ENCODE assay signal across 22 cellular contexts in genomic region chr4:7422098-7422897, GRCh38. TPM values are rescaled to one million over a fixed set of nuclear protein-coding genes. Genes with fewer than 3 reads are reported as not detected.
DNase-seq lines count a peak whose midpoint lies in the region; ATAC-seq and TF ChIP-seq lines count a peak whose summit lies in the region.
"Had no signal": no experiment of that assay in that cellular context is flagged by ENCODE, and none has a peak within 500 bp of the region (broad histone marks: within the 10 kb centered on the region; RNA-seq: fewer than 3 reads in every experiment).

No MANE protein-coding gene starts in this region.

- peaks cover 0 to 14% of the 10 kb centered on the region in 2 donors for H3K27me3 Mint-ChIP-seq in natural killer cell treated with Interleukin-12 subunit alpha and Interleukin-12 subunit beta and Interleukin-15 and Interleukin-18, amount 100 ng/mL, for 72 hours
- peaks cover 22 to 32% of the 10 kb centered on the region in 2 donors for H3K27me3 Mint-ChIP-seq in natural killer cell (ENCODE audit: low read depth in 2 of 2)
- H3K27me3 Mint-ChIP-seq in osteocyte (ENCODE audit: unreplicated experiment): peaks cover 2% of the 10 kb centered on the region
- H3K27me3 Mint-ChIP-seq: naive thymus-derived CD4-positive, alpha-beta T cell had no signal

- H3K4me3 Mint-ChIP-seq in natural killer cell treated with Interleukin-12 subunit alpha and Interleukin-12 subunit beta and Interleukin-15 and Interleukin-18, amount 100 ng/mL, for 72 hours: no peak overlapping the region
- no peak overlapping the region for H3K4me3 Mint-ChIP-seq in natural killer cell
- no peak overlapping the region for H3K4me3 Mint-ChIP-seq in osteocyte (ENCODE audit: unreplicated experiment)
- H3K4me3 Mint-ChIP-seq: naive thymus-derived CD4-positive, alpha-beta T cell had no signal

- H3K27ac Mint-ChIP-seq in natural killer cell treated with Interleukin-12 subunit alpha and Interleukin-12 subunit beta and Interleukin-15 and Interleukin-18, amount 100 ng/mL, for 72 hours: no peak overlapping the region
- H3K27ac Mint-ChIP-seq in natural killer cell (no peak overlapping the region), osteocyte (ENCODE audit: unreplicated experiment) (no peak overlapping the region)
- H3K27ac Mint-ChIP-seq: activated T-helper 2 cell treated with anti-CD3 and anti-CD28 coated beads, Interferon-gamma antibody, Interleukin-2, Interleukin-4, amounts not matched to agents 10 μg/mL and 5 μg/mL and 100 μg/mL, durations not matched to agents 14 hours and 24 hours and 36 hours; naive thymus-derived CD4-positive, alpha-beta T cell had no signal

- TF ChIP-seq CTCF in natural killer cell (IDR thresholded peaks at IDR 0.05) (no peak), osteocyte (IDR thresholded peaks at IDR 0.05) (no peak)

- no peak for ATAC-seq in natural killer cell treated with Interleukin-12 subunit alpha and Interleukin-12 subunit beta and Interleukin-15 and Interleukin-18, amount 100 ng/mL, for 72 hours
- ATAC-seq in natural killer cell (no peak), GM18502 (IDR thresholded peaks at IDR 0.05; ENCODE audit: poor library complexity, unreplicated experiment) (no peak)
- ATAC-seq: naive thymus-derived CD4-positive, alpha-beta T cell had no signal

- intact Hi-C loops in natural killer cell (cut with micrococcal nuclease): no loop called here

- no peaks in the 10 kb centered on the region for H3K4me1 Mint-ChIP-seq in natural killer cell treated with Interleukin-12 subunit alpha and Interleukin-12 subunit beta and Interleukin-15 and Interleukin-18, amount 100 ng/mL, for 72 hours (ENCODE audit: low read depth in 2 of 2)
- no peaks in the 10 kb centered on the region for H3K4me1 Mint-ChIP-seq in natural killer cell
- no peaks in the 10 kb centered on the region for H3K4me1 Mint-ChIP-seq in osteocyte (ENCODE audit: unreplicated experiment)
- H3K4me1 Mint-ChIP-seq: naive thymus-derived CD4-positive, alpha-beta T cell had no signal

- peak; percentile 15 for DNase-seq in activated CD4-positive, CD25-positive, alpha-beta regulatory T cell treated with anti-CD3 and anti-CD28 coated beads, Interleukin-2, amount 50 U/mL, for 72 hours
- DNase-seq in activated CD4-positive, CD25-positive, alpha-beta regulatory T cell (lab: John Stamatoyannopoulos, UW): no peak
- peak; percentile 57 for DNase-seq in natural killer cell treated with Interleukin-12 subunit alpha and Interleukin-12 subunit beta and Interleukin-15 and Interleukin-18, amount 100 ng/mL, for 72 hours (ENCODE audit: low spot score)
- DNase-seq in natural killer cell (no peak), osteocyte (ENCODE audit: extremely low spot score, unreplicated experiment) (peak; percentile 83), NCI-H446 (lab: John Stamatoyannopoulos, UW) (no peak), DMS 273 treated with DMSO at 0.1 percent for 48 hours (lab: John Stamatoyannopoulos, UW) (no peak)
- DNase-seq: 8988T; activated CD4-positive, alpha-beta T cell treated with anti-CD3 and anti-CD28 coated beads for 4 hours; KBM-7; kidney glomerular epithelial cell; MM.1S; NCI-H1436; NCI-H526; T1000 had no signal

- H3K9me3 Mint-ChIP-seq in natural killer cell treated with Interleukin-12 subunit alpha and Interleukin-12 subunit beta and Interleukin-15 and Interleukin-18, amount 100 ng/mL, for 72 hours: no peaks in the 10 kb centered on the region
- H3K9me3 Mint-ChIP-seq in natural killer cell (no peaks in the 10 kb centered on the region), osteocyte (ENCODE audit: unreplicated experiment) (no peaks in the 10 kb centered on the region)
- H3K9me3 Mint-ChIP-seq: activated T-helper 2 cell treated with anti-CD3 and anti-CD28 coated beads, Interferon-gamma antibody, Interleukin-2, Interleukin-4, amounts not matched to agents 10 μg/mL and 5 μg/mL and 100 μg/mL, durations not matched to agents 14 hours and 24 hours and 36 hours had no signal

- no peaks in the 10 kb centered on the region for H3K36me3 Mint-ChIP-seq in natural killer cell treated with Interleukin-12 subunit alpha and Interleukin-12 subunit beta and Interleukin-15 and Interleukin-18, amount 100 ng/mL, for 72 hours
- H3K36me3 Mint-ChIP-seq in natural killer cell (no peaks in the 10 kb centered on the region), osteocyte (ENCODE audit: unreplicated experiment) (no peaks in the 10 kb centered on the region)
- H3K36me3 Mint-ChIP-seq: naive thymus-derived CD4-positive, alpha-beta T cell had no signal

RNA-seq across cellular contexts. Expression of gene PSAPL1, which starts 12.4 kb away (rescaled TPM):
- not detected for total RNA-seq in natural killer cell treated with Interleukin-12 subunit alpha and Interleukin-12 subunit beta and Interleukin-15 and Interleukin-18, amount 100 ng/mL, for 72 hours
- total RNA-seq in natural killer cell (not detected), osteocyte (not detected in 2 replicates)
- total RNA-seq: activated T-helper 2 cell treated with anti-CD3 and anti-CD28 coated beads, Interferon-gamma antibody, Interleukin-2, Interleukin-4, amounts not matched to agents 10 μg/mL and 5 μg/mL and 100 μg/mL, durations not matched to agents 14 hours and 24 hours and 36 hours; Daoy; glomerular endothelial cell; HT-29; naive thymus-derived CD4-positive, alpha-beta T cell; RPMI7951 had no signal

Comparison
In these comparisons a context has a peak if more than half of its experiments do, and no peak if none do; other contexts are left out.
1. DNase-seq: peak in activated CD4-positive, CD25-positive, alpha-beta regulatory T cell treated with anti-CD3 and anti-CD28 coated beads, Interleukin-2, amount 50 U/mL, for 72 hours (single experiment), natural killer cell treated with Interleukin-12 subunit alpha and Interleukin-12 subunit beta and Interleukin-15 and Interleukin-18, amount 100 ng/mL, for 72 hours (single experiment) and osteocyte (single experiment); none in activated CD4-positive, CD25-positive, alpha-beta regulatory T cell (0 of 4), natural killer cell (single experiment), NCI-H446 (0 of 2) and DMS 273 treated with DMSO at 0.1 percent for 48 hours (single experiment).